Comparison of ENCODE assay signal across 27 cellular contexts in the genomic region with DNA sequence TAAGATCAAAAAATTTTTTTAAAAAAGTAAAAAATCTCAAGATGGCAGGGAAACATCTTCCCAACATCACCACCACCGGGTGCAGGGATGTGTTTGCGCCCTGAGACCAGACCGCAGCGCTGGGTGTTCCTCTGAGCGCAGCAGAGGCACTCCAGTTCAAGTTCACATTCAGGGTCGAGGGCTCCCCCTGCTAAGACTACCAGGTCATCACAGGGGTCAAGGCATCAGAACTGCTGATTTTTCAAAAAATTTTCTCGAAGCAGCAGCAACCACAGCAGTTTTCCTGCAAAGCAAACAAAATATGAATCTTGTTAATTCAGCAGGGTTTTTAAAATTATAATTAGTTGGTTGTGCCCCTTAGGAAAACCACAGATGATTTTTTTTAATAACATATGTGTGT.
"Had no signal": no experiment of that assay in that cellular context is flagged by ENCODE, and none has a peak within 500 bp of the region (broad histone marks: within the 10 kb centered on the region; RNA-seq: fewer than 3 reads in every experiment).

No MANE protein-coding gene starts in this region.

- H3K27ac Mint-ChIP-seq: activated B cell treated with CpG ODN at 0.5 μM for 24 hours; activated CD8-positive, alpha-beta T cell treated with anti-CD3 and anti-CD28 coated beads for 36 hours; activated naive CD8-positive, alpha-beta T cell; activated T-helper 17 cell treated with anti-CD3 and anti-CD28 coated beads, Interleukin-2, amount 50 U/mL, for 72 hours had no signal

- H3K9me3 ChIP-seq: gastrocnemius medialis, heart left ventricle had no signal

- H3K4me3 ChIP-seq: gastrocnemius medialis, heart left ventricle had no signal

- H3K4me1 ChIP-seq: foreskin keratinocyte had no signal

- H3K9me3 Mint-ChIP-seq: activated B cell treated with CpG ODN at 0.5 μM for 24 hours; activated T-cell treated with anti-CD3 and anti-CD28 coated beads, Interleukin-2, amount 50 U/mL, for 4 hours; central memory CD8-positive, alpha-beta T cell had no signal

- H3K27me3 ChIP-seq: brain microvascular endothelial cell, foreskin keratinocyte, gastrocnemius medialis, heart left ventricle had no signal

- H3K27me3 Mint-ChIP-seq: activated B cell treated with CpG ODN at 0.5 μM for 24 hours had no signal

- ATAC-seq: activated CD4-positive, CD25-positive, alpha-beta regulatory T cell treated with anti-CD3 and anti-CD28 coated beads, Interleukin-2, amount 50 U/mL, for 24 hours; activated CD8-positive, alpha-beta T cell treated with anti-CD3 and anti-CD28 coated beads for 36 hours; activated T-cell treated with anti-CD3 and anti-CD28 coated beads, Interleukin-2, amount 50 U/mL, for 4 hours; activated T-helper 17 cell treated with anti-CD3 and anti-CD28 coated beads, Interleukin-2, amount 50 U/mL, for 72 hours; foreskin keratinocyte; heart left ventricle had no signal

- H3K36me3 ChIP-seq: brain microvascular endothelial cell, heart left ventricle had no signal

- H3K4me3 Mint-ChIP-seq: activated B cell treated with CpG ODN at 0.5 μM for 24 hours; activated CD8-positive, alpha-beta T cell treated with anti-CD3 and anti-CD28 coated beads for 36 hours; activated naive CD8-positive, alpha-beta T cell; activated T-cell treated with anti-CD3 and anti-CD28 coated beads, Interleukin-2, amount 50 U/mL, for 4 hours; activated T-helper 17 cell treated with anti-CD3 and anti-CD28 coated beads, Interleukin-2, amount 50 U/mL, for 72 hours; central memory CD8-positive, alpha-beta T cell had no signal

- H3K27ac ChIP-seq: brain microvascular endothelial cell, epithelial cell of prostate, foreskin keratinocyte, heart left ventricle, VCaP had no signal

- H3K4me1 Mint-ChIP-seq: activated B cell treated with CpG ODN at 0.5 μM for 24 hours; activated T-helper 17 cell treated with anti-CD3 and anti-CD28 coated beads, Interleukin-2, amount 50 U/mL, for 72 hours; central memory CD8-positive, alpha-beta T cell had no signal

- DNase-seq: activated B cell treated with CpG ODN at 0.5 μM for 24 hours; activated CD4-positive, alpha-beta T cell treated with anti-CD3 and anti-CD28 coated beads for 48 hours; activated CD4-positive, alpha-beta T cell treated with anti-CD3 and anti-CD28 coated beads, Interleukin-2, amount 50 U/mL, for 1 hour; activated CD4-positive, alpha-beta T cell treated with anti-CD3 and anti-CD28 coated beads, Interleukin-2, amount 50 U/mL, for 48 hours; activated CD8-positive, alpha-beta memory T cell treated with anti-CD3 and anti-CD28 coated beads for 24 hours; activated CD8-positive, alpha-beta T cell treated with anti-CD3 and anti-CD28 coated beads for 36 hours; activated effector memory CD4-positive, alpha-beta T cell treated with Interleukin-2 at 50 U/mL for 16 hours; activated gamma-delta T cell treated with Interleukin-2 at 50 U/mL for 16 hours; activated naive CD4-positive, alpha-beta T cell treated with anti-CD3 and anti-CD28 coated beads, Interleukin-2, amount 50 U/mL, for 16 hours; activated naive CD4-positive, alpha-beta T cell treated with Interleukin-2 at 50 U/mL for 16 hours; activated T-cell treated with anti-CD3 and anti-CD28 coated beads, Interleukin-2, amount 50 U/mL, for 4 hours; amniotic stem cell; anterior cingulate cortex; brain microvascular endothelial cell; cortex of kidney; effector CD8-positive, alpha-beta T cell; foreskin keratinocyte; gastrocnemius medialis; glutamatergic neuron; heart left ventricle; T-helper 2 cell had no signal
